Comparison of ENCODE assay signal across 42 cellular contexts in the genomic region with DNA sequence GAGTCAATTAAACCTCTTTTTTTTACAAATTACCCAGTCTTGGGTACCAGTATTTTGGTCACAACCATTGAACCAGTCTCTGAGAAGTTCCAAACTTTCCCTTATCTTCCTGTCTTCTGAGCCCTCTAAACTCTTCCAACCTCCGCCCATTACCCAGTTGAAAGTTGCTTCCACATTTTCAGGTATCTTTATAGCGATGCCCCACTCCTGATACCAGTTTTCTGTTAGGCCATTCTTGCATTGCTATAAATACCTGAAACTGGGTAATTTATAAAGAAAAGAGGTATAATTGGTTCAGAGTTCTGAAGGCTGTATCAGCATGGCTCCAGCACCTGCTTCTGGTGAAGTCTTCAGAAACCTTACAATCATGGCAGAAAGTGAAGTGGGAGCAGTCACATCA. TPM values are rescaled to one million over a fixed set of nuclear protein-coding genes. Genes with fewer than 3 reads are reported as not detected.
"Had no signal": no experiment of that assay in that cellular context is flagged by ENCODE, and none has a peak within 500 bp of the region (broad histone marks: within the 10 kb centered on the region; RNA-seq: fewer than 3 reads in every experiment).

No MANE protein-coding gene starts in this region.

- ATAC-seq: activated naive CD4-positive, alpha-beta T cell treated with anti-CD3 and anti-CD28 coated beads, Interleukin-2, amount 50 U/mL, for 72 hours; activated naive CD8-positive, alpha-beta T cell treated with anti-CD3 and anti-CD28 coated beads, Interleukin-2, amount 50 U/mL, for 24 hours; activated T-cell treated with anti-CD3 and anti-CD28 coated beads, Interleukin-2, amount 50 U/mL, for 4 hours; activated T-cell treated with anti-CD3 and anti-CD28 coated beads, Interleukin-2, amount 50 U/mL, for 72 hours; activated T-helper 17 cell treated with anti-CD3 and anti-CD28 coated beads, Interleukin-2, amount 50 U/mL, for 72 hours; body of pancreas had no signal

- H3K27me3 Mint-ChIP-seq: activated naive CD4-positive, alpha-beta T cell treated with anti-CD3 and anti-CD28 coated beads, Interleukin-2, amount 10 ng/mL, durations not matched to agents 7 days and 5 days; activated naive CD4-positive, alpha-beta T cell treated with anti-CD3 and anti-CD28 coated beads, Interleukin-2, amount 50 U/mL, for 24 hours; activated naive CD8-positive, alpha-beta T cell; activated naive CD8-positive, alpha-beta T cell treated with anti-CD3 and anti-CD28 coated beads for 36 hours; activated naive CD8-positive, alpha-beta T cell treated with anti-CD3 and anti-CD28 coated beads, Interleukin-2, amount 10 ng/mL, durations not matched to agents 7 days and 5 days; activated naive CD8-positive, alpha-beta T cell treated with anti-CD3 and anti-CD28 coated beads, Interleukin-2, amount 50 U/mL, for 24 hours; activated T-helper 17 cell treated with anti-CD3 and anti-CD28 coated beads, Interleukin-2, amount 50 U/mL, for 72 hours; brain; central memory CD8-positive, alpha-beta T cell had no signal

- H3K4me3 ChIP-seq: adrenal gland, ascending aorta, body of pancreas, breast epithelium, cardiac muscle cell had no signal

- H3K9me3 ChIP-seq: adrenal gland had no signal

- H3K27me3 ChIP-seq: adrenal gland, ascending aorta, body of pancreas, brain microvascular endothelial cell, breast epithelium, cardiac muscle cell had no signal

- DNase-seq: activated effector memory CD4-positive, alpha-beta T cell treated with anti-CD3 and anti-CD28 coated beads, Interleukin-2, amount 50 U/mL, for 16 hours; activated effector memory CD4-positive, alpha-beta T cell treated with Interleukin-2 at 50 U/mL for 16 hours; activated gamma-delta T cell; activated gamma-delta T cell treated with Interleukin-2 at 50 U/mL for 16 hours; activated naive CD4-positive, alpha-beta T cell; activated naive CD4-positive, alpha-beta T cell treated with anti-CD3 and anti-CD28 coated beads for 36 hours; activated naive CD4-positive, alpha-beta T cell treated with anti-CD3 and anti-CD28 coated beads, Interleukin-2, amount 10 ng/mL, durations not matched to agents 7 days and 5 days; activated naive CD4-positive, alpha-beta T cell treated with anti-CD3 and anti-CD28 coated beads, Interleukin-2, amount 50 U/mL, for 16 hours; activated naive CD4-positive, alpha-beta T cell treated with Interleukin-2 at 50 U/mL for 16 hours; activated naive CD8-positive, alpha-beta T cell treated with anti-CD3 and anti-CD28 coated beads for 36 hours; activated naive CD8-positive, alpha-beta T cell treated with anti-CD3 and anti-CD28 coated beads, Interleukin-2, amount 10 ng/mL, durations not matched to agents 7 days and 5 days; activated naive CD8-positive, alpha-beta T cell treated with anti-CD3 and anti-CD28 coated beads, Interleukin-2, amount 50 U/mL, for 24 hours; activated T-cell treated with anti-CD3 and anti-CD28 coated beads, Interleukin-2, amount 50 U/mL, for 4 hours; activated T-cell treated with anti-CD3 and anti-CD28 coated beads, Interleukin-2, amount 50 U/mL, for 48 hours; activated T-cell treated with anti-CD3 and anti-CD28 coated beads, Interleukin-2, amount 50 U/mL, for 72 hours; adrenal gland; amniotic stem cell; amygdala; anterior cingulate cortex; aorta; body of pancreas; brain microvascular endothelial cell; caudate nucleus; central memory CD4-positive, alpha-beta T cell; cerebellar nuclear complex had no signal

- FAIRE-seq: astrocyte, bronchial epithelial cell had no signal

- H3K4me1 ChIP-seq: adrenal gland, ascending aorta, body of pancreas, breast epithelium had no signal

- H3K4me3 Mint-ChIP-seq: activated naive CD4-positive, alpha-beta T cell treated with anti-CD3 and anti-CD28 coated beads for 36 hours; activated naive CD4-positive, alpha-beta T cell treated with anti-CD3 and anti-CD28 coated beads, Interleukin-2, amount 10 ng/mL, durations not matched to agents 7 days and 5 days; activated naive CD4-positive, alpha-beta T cell treated with anti-CD3 and anti-CD28 coated beads, Interleukin-2, amount 50 U/mL, for 24 hours; activated naive CD8-positive, alpha-beta T cell; activated naive CD8-positive, alpha-beta T cell treated with anti-CD3 and anti-CD28 coated beads for 36 hours; activated naive CD8-positive, alpha-beta T cell treated with anti-CD3 and anti-CD28 coated beads, Interleukin-2, amount 10 ng/mL, durations not matched to agents 7 days and 5 days; activated naive CD8-positive, alpha-beta T cell treated with anti-CD3 and anti-CD28 coated beads, Interleukin-2, amount 50 U/mL, for 24 hours; activated T-cell treated with anti-CD3 and anti-CD28 coated beads, Interleukin-2, amount 50 U/mL, for 4 hours; activated T-cell treated with anti-CD3 and anti-CD28 coated beads, Interleukin-2, amount 50 U/mL, for 72 hours; activated T-helper 1 cell treated with anti-CD3 and anti-CD28 coated beads, Interleukin-12 subunit alpha, Interleukin-12 subunit beta, Interleukin-2, Interleukin-4 antibody, amounts not matched to agents 30 ng/mL and 10 ng/mL and 1 ng/mL, durations not matched to agents 14 hours and 24 hours and 36 hours; activated T-helper 17 cell treated with anti-CD3 and anti-CD28 coated beads, Interleukin-2, amount 50 U/mL, for 72 hours; brain; central memory CD8-positive, alpha-beta T cell had no signal

- H3K36me3 ChIP-seq: adrenal gland, ascending aorta, brain microvascular endothelial cell, breast epithelium, cardiac muscle cell had no signal

- H3K27ac ChIP-seq: adrenal gland, ascending aorta, body of pancreas, brain microvascular endothelial cell, breast epithelium, cardiac muscle cell had no signal

- H3K27ac Mint-ChIP-seq: activated naive CD4-positive, alpha-beta T cell treated with anti-CD3 and anti-CD28 coated beads for 36 hours; activated naive CD4-positive, alpha-beta T cell treated with anti-CD3 and anti-CD28 coated beads, Interleukin-2, amount 10 ng/mL, durations not matched to agents 7 days and 5 days; activated naive CD4-positive, alpha-beta T cell treated with anti-CD3 and anti-CD28 coated beads, Interleukin-2, amount 50 U/mL, for 24 hours; activated naive CD4-positive, alpha-beta T cell treated with anti-CD3 and anti-CD28 coated beads, Interleukin-2, amount 50 U/mL, for 72 hours; activated naive CD8-positive, alpha-beta T cell; activated naive CD8-positive, alpha-beta T cell treated with anti-CD3 and anti-CD28 coated beads for 36 hours; activated naive CD8-positive, alpha-beta T cell treated with anti-CD3 and anti-CD28 coated beads, Interleukin-2, amount 10 ng/mL, durations not matched to agents 7 days and 5 days; activated naive CD8-positive, alpha-beta T cell treated with anti-CD3 and anti-CD28 coated beads, Interleukin-2, amount 50 U/mL, for 24 hours; activated T-cell treated with anti-CD3 and anti-CD28 coated beads, Interleukin-2, amount 50 U/mL, for 72 hours; activated T-helper 1 cell treated with anti-CD3 and anti-CD28 coated beads, Interleukin-12 subunit alpha, Interleukin-12 subunit beta, Interleukin-2, Interleukin-4 antibody, amounts not matched to agents 30 ng/mL and 10 ng/mL and 1 ng/mL, durations not matched to agents 14 hours and 24 hours and 36 hours; activated T-helper 17 cell treated with anti-CD3 and anti-CD28 coated beads, Interleukin-2, amount 50 U/mL, for 72 hours; activated T-helper 2 cell treated with anti-CD3 and anti-CD28 coated beads, Interferon-gamma antibody, Interleukin-2, Interleukin-4, amounts not matched to agents 10 μg/mL and 5 μg/mL and 100 μg/mL, durations not matched to agents 14 hours and 24 hours and 36 hours; brain had no signal

- H3K4me1 Mint-ChIP-seq: activated T-helper 17 cell treated with anti-CD3 and anti-CD28 coated beads, Interleukin-2, amount 50 U/mL, for 72 hours; brain had no signal

RNA-seq across cellular contexts. Expression of gene OR11H4, which starts 35.0 kb away (rescaled TPM):
- total RNA-seq: activated naive CD4-positive, alpha-beta T cell treated with anti-CD3 and anti-CD28 coated beads for 36 hours; activated naive CD4-positive, alpha-beta T cell treated with anti-CD3 and anti-CD28 coated beads, Interleukin-2, amount 50 U/mL, for 72 hours; activated naive CD8-positive, alpha-beta T cell treated with anti-CD3 and anti-CD28 coated beads for 36 hours; activated naive CD8-positive, alpha-beta T cell treated with anti-CD3 and anti-CD28 coated beads, Interleukin-2, amount 10 ng/mL, durations not matched to agents 7 days and 5 days; activated T-cell treated with anti-CD3 and anti-CD28 coated beads, Interleukin-2, amount 50 U/mL, for 4 hours; activated T-cell treated with anti-CD3 and anti-CD28 coated beads, Interleukin-2, amount 50 U/mL, for 72 hours; activated T-helper 1 cell treated with anti-CD3 and anti-CD28 coated beads, Interleukin-12 subunit alpha, Interleukin-12 subunit beta, Interleukin-2, Interleukin-4 antibody, amounts not matched to agents 30 ng/mL and 10 ng/mL and 1 ng/mL, durations not matched to agents 14 hours and 24 hours and 36 hours; activated T-helper 17 cell treated with anti-CD3 and anti-CD28 coated beads, Interleukin-2, amount 50 U/mL, for 72 hours; activated T-helper 2 cell treated with anti-CD3 and anti-CD28 coated beads, Interferon-gamma antibody, Interleukin-2, Interleukin-4, amounts not matched to agents 10 μg/mL and 5 μg/mL and 100 μg/mL, durations not matched to agents 14 hours and 24 hours and 36 hours; adrenal gland; aorta; ascending aorta; astrocyte; body of pancreas; breast epithelium; bronchial epithelial cell; cardiac muscle cell; cardiac septum; cerebellum; chondrocyte had no signal
- polyA plus RNA-seq: adipose tissue, adrenal gland, aorta, cardiac muscle cell had no signal

RNA-seq across cellular contexts. Expression of gene OR11H7, which starts 45.3 kb away (rescaled TPM):
- total RNA-seq: activated naive CD4-positive, alpha-beta T cell treated with anti-CD3 and anti-CD28 coated beads for 36 hours; activated naive CD4-positive, alpha-beta T cell treated with anti-CD3 and anti-CD28 coated beads, Interleukin-2, amount 50 U/mL, for 72 hours; activated naive CD8-positive, alpha-beta T cell treated with anti-CD3 and anti-CD28 coated beads for 36 hours; activated naive CD8-positive, alpha-beta T cell treated with anti-CD3 and anti-CD28 coated beads, Interleukin-2, amount 10 ng/mL, durations not matched to agents 7 days and 5 days; activated T-cell treated with anti-CD3 and anti-CD28 coated beads, Interleukin-2, amount 50 U/mL, for 4 hours; activated T-cell treated with anti-CD3 and anti-CD28 coated beads, Interleukin-2, amount 50 U/mL, for 72 hours; activated T-helper 1 cell treated with anti-CD3 and anti-CD28 coated beads, Interleukin-12 subunit alpha, Interleukin-12 subunit beta, Interleukin-2, Interleukin-4 antibody, amounts not matched to agents 30 ng/mL and 10 ng/mL and 1 ng/mL, durations not matched to agents 14 hours and 24 hours and 36 hours; activated T-helper 17 cell treated with anti-CD3 and anti-CD28 coated beads, Interleukin-2, amount 50 U/mL, for 72 hours; activated T-helper 2 cell treated with anti-CD3 and anti-CD28 coated beads, Interferon-gamma antibody, Interleukin-2, Interleukin-4, amounts not matched to agents 10 μg/mL and 5 μg/mL and 100 μg/mL, durations not matched to agents 14 hours and 24 hours and 36 hours; adrenal gland; aorta; ascending aorta; astrocyte; body of pancreas; breast epithelium; bronchial epithelial cell; cardiac muscle cell; cardiac septum; cerebellum; chondrocyte had no signal
- polyA plus RNA-seq: adipose tissue, adrenal gland, aorta, cardiac muscle cell had no signal

RNA-seq across cellular contexts. Expression of gene OR11H6, which starts 50.6 kb away (rescaled TPM):
- total RNA-seq: activated naive CD4-positive, alpha-beta T cell treated with anti-CD3 and anti-CD28 coated beads for 36 hours; activated naive CD4-positive, alpha-beta T cell treated with anti-CD3 and anti-CD28 coated beads, Interleukin-2, amount 50 U/mL, for 72 hours; activated naive CD8-positive, alpha-beta T cell treated with anti-CD3 and anti-CD28 coated beads for 36 hours; activated naive CD8-positive, alpha-beta T cell treated with anti-CD3 and anti-CD28 coated beads, Interleukin-2, amount 10 ng/mL, durations not matched to agents 7 days and 5 days; activated T-cell treated with anti-CD3 and anti-CD28 coated beads, Interleukin-2, amount 50 U/mL, for 4 hours; activated T-cell treated with anti-CD3 and anti-CD28 coated beads, Interleukin-2, amount 50 U/mL, for 72 hours; activated T-helper 1 cell treated with anti-CD3 and anti-CD28 coated beads, Interleukin-12 subunit alpha, Interleukin-12 subunit beta, Interleukin-2, Interleukin-4 antibody, amounts not matched to agents 30 ng/mL and 10 ng/mL and 1 ng/mL, durations not matched to agents 14 hours and 24 hours and 36 hours; activated T-helper 17 cell treated with anti-CD3 and anti-CD28 coated beads, Interleukin-2, amount 50 U/mL, for 72 hours; activated T-helper 2 cell treated with anti-CD3 and anti-CD28 coated beads, Interferon-gamma antibody, Interleukin-2, Interleukin-4, amounts not matched to agents 10 μg/mL and 5 μg/mL and 100 μg/mL, durations not matched to agents 14 hours and 24 hours and 36 hours; adrenal gland; aorta; ascending aorta; astrocyte; body of pancreas; breast epithelium; bronchial epithelial cell; cardiac muscle cell; cardiac septum; cerebellum; chondrocyte had no signal
- polyA plus RNA-seq: adipose tissue, adrenal gland, aorta, cardiac muscle cell had no signal
